In the genomic region with DNA sequence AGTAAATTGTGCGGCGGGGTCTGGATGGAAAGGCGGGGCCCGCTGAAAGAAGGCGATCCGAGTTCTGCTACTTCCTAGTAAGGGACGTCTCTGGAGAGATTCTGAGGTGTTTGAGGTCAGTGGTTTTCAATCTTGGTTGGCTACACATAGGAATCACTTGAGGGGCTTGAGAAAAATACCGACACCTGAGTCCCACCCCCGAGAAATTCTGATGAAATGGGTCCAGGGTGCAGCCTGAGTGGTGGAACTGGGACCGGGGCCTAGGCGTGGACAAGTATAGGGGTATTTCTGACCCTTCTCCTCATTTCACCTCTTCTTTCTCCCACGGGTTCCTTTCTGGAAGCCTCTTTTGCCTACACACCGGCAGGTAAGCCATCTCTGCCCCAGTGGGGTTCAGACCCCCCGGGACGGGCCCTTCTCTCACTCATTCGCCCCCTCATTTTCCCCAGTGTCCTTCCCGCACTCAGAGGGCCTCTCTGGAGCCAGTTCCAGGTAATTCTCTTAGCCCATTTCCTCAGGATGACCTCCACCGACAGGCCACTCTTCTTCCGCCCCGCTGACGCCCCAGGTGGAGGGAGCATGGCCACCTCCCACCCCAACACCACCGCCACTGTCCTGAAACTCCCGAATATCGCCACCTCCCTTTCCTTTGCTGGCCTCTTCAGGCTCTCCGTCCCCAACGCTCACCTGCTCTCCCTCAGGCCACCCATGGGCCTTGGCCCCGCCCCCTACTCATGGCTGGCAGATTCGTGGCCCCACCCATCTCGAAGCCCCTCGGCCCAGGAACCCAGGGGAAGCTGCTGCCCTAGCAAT, we compare ENCODE assay signal across 8 cellular contexts. TPM values are rescaled to one million over a fixed set of nuclear protein-coding genes. Genes with fewer than 3 reads are reported as not detected.
DNase-seq lines count a peak whose midpoint lies in the region; ATAC-seq and TF ChIP-seq lines count a peak whose summit lies in the region.

No MANE protein-coding gene starts in this region.

- peak in 1 of 2 donors; percentile 3 for TF ChIP-seq POLR2A in gastrocnemius medialis (IDR thresholded peaks at IDR 0.05)

- DNase-seq in GM20000 (ENCODE audit: low spot score) = peak; percentile 38
- DNase-seq in WERI-Rb-1 = no peak
- DNase-seq in glutamatergic neuron = no peak
- no peak for DNase-seq in gastrocnemius medialis
- no peak for DNase-seq in KBM-7
- no peak for DNase-seq in ureter (ENCODE audit: low spot score)

- intact Hi-C loops in gastrocnemius medialis (cut with DNase I; ENCODE audit: low total_unique reads) = loop anchor here (2.0 to 5.0 kb wide), 2 partner anchors 22 to 75 kb away; partner anchors contain the start of gene CCDC15

- peaks cover 1% of the 10 kb centered on the region for H3K9me3 Mint-ChIP-seq in glutamatergic neuron (ENCODE audit: unreplicated experiment)

- ATAC-seq in gastrocnemius medialis (peak in 1 of 2 donors; percentile 13), HG02970 (IDR thresholded peaks at IDR 0.05; ENCODE audit: low FRiP score, unreplicated experiment) (no peak), GM21737 (IDR thresholded peaks at IDR 0.05; ENCODE audit: unreplicated experiment) (no peak)

- peaks cover 6% of the 10 kb centered on the region for H3K4me1 Mint-ChIP-seq in glutamatergic neuron (ENCODE audit: low read depth, unreplicated experiment)

- H3K27me3 ChIP-seq in WERI-Rb-1 (ENCODE audit: insufficient read depth, low read depth, severe bottlenecking) = no peaks in the 10 kb centered on the region
- H3K27me3 ChIP-seq in gastrocnemius medialis = peaks cover 11 to 27% (median 19%) of the 10 kb centered on the region in 3 donors

- in situ Hi-C loops in gastrocnemius medialis (cut with MboI; ENCODE audit: low sequenced_read_pairs in 4 of 4) = no loop called here
- in situ Hi-C loops in KBM-7 (cut with MboI; ENCODE audit: low pct_unique_long_range_greater_than_20kb, low sequenced_read_pairs) = no loop called here

- peak overlapping the region; percentile 81 for H3K4me3 Mint-ChIP-seq in glutamatergic neuron (ENCODE audit: unreplicated experiment)

- peak overlapping the region; percentile 83 for H3K27ac ChIP-seq in WERI-Rb-1
- peak overlapping the region; percentile 72 to 88 (median 76) for H3K27ac ChIP-seq in gastrocnemius medialis

- H3K4me1 ChIP-seq in gastrocnemius medialis = peaks cover 0 to 13% of the 10 kb centered on the region in 2 donors

- H3K4me3 ChIP-seq in WERI-Rb-1 (ENCODE audit: low read depth, low read length) = peak overlapping the region; percentile 45
- H3K4me3 ChIP-seq in gastrocnemius medialis = peak overlapping the region; percentile 60 to 93 (median 64)

- no peaks in the 10 kb centered on the region for H3K9me3 ChIP-seq in WERI-Rb-1 (ENCODE audit: severe bottlenecking)
- no peaks in the 10 kb centered on the region for H3K9me3 ChIP-seq in gastrocnemius medialis

- H3K27ac Mint-ChIP-seq in glutamatergic neuron (ENCODE audit: unreplicated experiment) = no peak overlapping the region

- H3K36me3 ChIP-seq in WERI-Rb-1 (no peaks in the 10 kb centered on the region), gastrocnemius medialis (no peaks in the 10 kb centered on the region)

- peaks cover 23% of the 10 kb centered on the region for H3K27me3 Mint-ChIP-seq in glutamatergic neuron (ENCODE audit: unreplicated experiment)

- H3K36me3 Mint-ChIP-seq in glutamatergic neuron (ENCODE audit: unreplicated experiment) = no peaks in the 10 kb centered on the region

- TF ChIP-seq CTCF in GM20000 (IDR thresholded peaks at IDR 0.05; ENCODE audit: extremely low read depth, missing control alignments) (no peak), WERI-Rb-1 (IDR thresholded peaks at IDR 0.05; ENCODE audit: low read depth, low read length) (no peak), glutamatergic neuron (IDR thresholded peaks at IDR 0.05; ENCODE audit: partially characterized antibody, unreplicated experiment) (no peak), gastrocnemius medialis (IDR thresholded peaks at IDR 0.05 in 4 of 5, conservative IDR thresholded peaks at IDR 0.05 in 1 of 5) (no peak)

RNA-seq across cellular contexts. Expression of gene ROBO3, which starts 11.8 kb away (rescaled TPM):
- total RNA-seq in glutamatergic neuron (ENCODE audit: unreplicated experiment) (5.9 TPM), gastrocnemius medialis (1 to 10 TPM in 2 of 4 donors, under 1 TPM in 2; 0.35 to 3.7 (median 1.3) TPM), ureter (27.4 TPM)

RNA-seq across cellular contexts. Expression of gene ROBO4, which starts 20.6 kb away (rescaled TPM):
- not detected for total RNA-seq in glutamatergic neuron (ENCODE audit: unreplicated experiment)
- total RNA-seq in gastrocnemius medialis = 10 to 100 TPM in 3 of 4 donors, 1 to 10 TPM in 1; 7.6 to 18.7 (median 14.7) TPM
- total RNA-seq in ureter = 16.8 TPM

RNA-seq across cellular contexts. Expression of gene HEPN1, which starts 42.0 kb away (rescaled TPM):
- not detected for total RNA-seq in glutamatergic neuron (ENCODE audit: unreplicated experiment)
- not detected for total RNA-seq in gastrocnemius medialis
- total RNA-seq in ureter = not detected

RNA-seq across cellular contexts. Expression of gene HEPACAM, which starts 58.8 kb away (rescaled TPM):
- total RNA-seq in glutamatergic neuron (ENCODE audit: unreplicated experiment) = not detected
- total RNA-seq in gastrocnemius medialis = under 1 TPM in 2 of 4 donors, not detected in 2; 0.40 to 0.70 TPM
- total RNA-seq in ureter = 0.68 TPM
